8 cellular contexts compared by ENCODE assay signal in genomic region chr10:12484945-12485805, GRCh38.
DNase-seq lines count a peak whose midpoint lies in the region; ATAC-seq, FAIRE-seq and TF ChIP-seq lines count a peak whose summit lies in the region.

No MANE protein-coding gene starts in this region.

- H3K9me3 Mint-ChIP-seq in HFFc6 (peaks cover 9% of the 10 kb centered on the region; the same call in 1 of the 2 replicates), naive B cell (peaks cover 0 to 6% (median 0%) of the 10 kb centered on the region in 7 donors)
- H3K9me3 Mint-ChIP-seq in activated naive CD8-positive, alpha-beta T cell treated with anti-CD3 and anti-CD28 coated beads, Interleukin-2, amount 50 U/mL, for 24 hours: no peaks in the 10 kb centered on the region

- DNase-seq in GM18507 (ENCODE audit: extremely low spot score, insufficient read length, low read depth) (peak; percentile 46), HFFc6 (no peak), NCI-H510A (lab: John Stamatoyannopoulos, UW) (peak; percentile 52), naive B cell (no peak), T1000 (lab: John Stamatoyannopoulos, UW) (no peak), NCI-H1694 (lab: John Stamatoyannopoulos, UW) (no peak)
- DNase-seq in activated naive CD8-positive, alpha-beta T cell treated with anti-CD3 and anti-CD28 coated beads, Interleukin-2, amount 50 U/mL, for 24 hours: peak; percentile 23
- no peak for DNase-seq in effector CD8-positive, alpha-beta T cell (lab: John Stamatoyannopoulos, UW)

- H3K27me3 Mint-ChIP-seq in HFFc6 (ENCODE audit: insufficient read depth): peaks cover 7% of the 10 kb centered on the region
- H3K27me3 Mint-ChIP-seq in activated naive CD8-positive, alpha-beta T cell treated with anti-CD3 and anti-CD28 coated beads, Interleukin-2, amount 50 U/mL, for 24 hours: no peaks in the 10 kb centered on the region
- no peaks in the 10 kb centered on the region for H3K27me3 Mint-ChIP-seq in naive B cell

- no peaks in the 10 kb centered on the region; the same call in 1 of the 2 replicates for H3K36me3 Mint-ChIP-seq in HFFc6 (ENCODE audit: low read depth)
- no peaks in the 10 kb centered on the region for H3K36me3 Mint-ChIP-seq in activated naive CD8-positive, alpha-beta T cell treated with anti-CD3 and anti-CD28 coated beads, Interleukin-2, amount 50 U/mL, for 24 hours (ENCODE audit: low read depth)
- H3K36me3 Mint-ChIP-seq in naive B cell: peaks cover 7 to 8% of the 10 kb centered on the region in 2 donors

- H3K27ac Mint-ChIP-seq in HFFc6: peak overlapping the region; percentile 56; the same call in 1 of the 2 replicates
- H3K27ac Mint-ChIP-seq in activated naive CD8-positive, alpha-beta T cell treated with anti-CD3 and anti-CD28 coated beads, Interleukin-2, amount 50 U/mL, for 24 hours: peak overlapping the region; percentile 15
- peak overlapping the region in 5 of 6 donors; percentile 78 to 96 (median 85) for H3K27ac Mint-ChIP-seq in naive B cell

- peaks cover 6% of the 10 kb centered on the region; the same call in 1 of the 2 replicates for H3K4me1 Mint-ChIP-seq in HFFc6 (ENCODE audit: low read depth)
- H3K4me1 Mint-ChIP-seq in activated naive CD8-positive, alpha-beta T cell treated with anti-CD3 and anti-CD28 coated beads, Interleukin-2, amount 50 U/mL, for 24 hours: peaks cover 20% of the 10 kb centered on the region
- H3K4me1 Mint-ChIP-seq in naive B cell: peaks cover 57 to 80% (median 60%) of the 10 kb centered on the region in 3 donors

- no peak for TF ChIP-seq CTCF in HFFc6 (IDR thresholded peaks at IDR 0.05)

- FAIRE-seq in GM18507 (lab: Jason Lieb, UNC): peak; percentile 76

- H3K4me3 Mint-ChIP-seq in HFFc6: peak overlapping the region; percentile 67
- no peak overlapping the region for H3K4me3 Mint-ChIP-seq in activated naive CD8-positive, alpha-beta T cell treated with anti-CD3 and anti-CD28 coated beads, Interleukin-2, amount 50 U/mL, for 24 hours
- H3K4me3 Mint-ChIP-seq in naive B cell: peak overlapping the region; percentile 52 to 82 (median 64)

- peak; percentile 68 for ATAC-seq in activated naive CD8-positive, alpha-beta T cell treated with anti-CD3 and anti-CD28 coated beads, Interleukin-2, amount 50 U/mL, for 24 hours
- ATAC-seq in naive B cell (ENCODE audit: low read depth in 2 of 2): peak; percentile 73 to 78

Comparison
In these comparisons a context has a peak if more than half of its experiments do, and no peak if none do; other contexts are left out.
1. DNase-seq: peak in GM18507 (single experiment), NCI-H510A (single experiment) and activated naive CD8-positive, alpha-beta T cell treated with anti-CD3 and anti-CD28 coated beads, Interleukin-2, amount 50 U/mL, for 24 hours (single experiment); none in HFFc6 (single experiment), naive B cell (single experiment), T1000 (single experiment), NCI-H1694 (single experiment) and effector CD8-positive, alpha-beta T cell (single experiment).
2. H3K27ac Mint-ChIP-seq: peak in every context shown above with its lines; median percentile 85 in naive B cell; 56 in HFFc6; 15 in activated naive CD8-positive, alpha-beta T cell treated with anti-CD3 and anti-CD28 coated beads, Interleukin-2, amount 50 U/mL, for 24 hours.